Comparison of ENCODE assay signal across 14 cellular contexts in genomic region chr14:87996276-87996592, GRCh38. TPM values are rescaled to one million over a fixed set of nuclear protein-coding genes. Genes with fewer than 3 reads are reported as not detected.
DNase-seq lines count a peak whose midpoint lies in the region; ATAC-seq and TF ChIP-seq lines count a peak whose summit lies in the region.
"Had no signal": no experiment of that assay in that cellular context is flagged by ENCODE, and none has a peak within 500 bp of the region (broad histone marks: within the 10 kb centered on the region; RNA-seq: fewer than 3 reads in every experiment).

No MANE protein-coding gene starts in this region.

- H3K9ac ChIP-seq in adipocyte (ENCODE audit: low read length) (no peak overlapping the region), mammary epithelial cell (ENCODE audit: insufficient read depth, low read length) (no peak overlapping the region)

- H2AFZ ChIP-seq in mammary epithelial cell (ENCODE audit: low read depth, low read length) = no peak overlapping the region

- peaks cover 4% of the 10 kb centered on the region for H3K36me3 Mint-ChIP-seq in T-helper 2 cell treated with Interferon-gamma antibody and Interleukin-4, amounts not matched to agents 5 μg/mL and 100 μg/mL, for 36 hours (ENCODE audit: low read depth)
- no peaks in the 10 kb centered on the region for H3K36me3 Mint-ChIP-seq in stimulated activated memory B cell treated with anti-CD40 and anti-IgM and Interleukin-4, amounts not matched to agents 10 μg/mL and 1 μg/mL and 100 μg/mL, for 72 hours

- intact Hi-C loops in lower lobe of right lung (cut with DNase I) = no loop called here
- intact Hi-C loops in mammary epithelial cell (cut with micrococcal nuclease) = loop anchor here (10.0 kb wide), 1 partner anchor 389 kb away; the partner anchor contains the start of gene SPATA7

- no peaks in the 10 kb centered on the region for H3K27me3 ChIP-seq in adipocyte (replicated peaks; ENCODE audit: control insufficient read depth, insufficient read depth, low read length)
- H3K27me3 ChIP-seq in lower lobe of right lung (ENCODE audit: low read depth) = no peaks in the 10 kb centered on the region
- no peaks in the 10 kb centered on the region for H3K27me3 ChIP-seq in mammary epithelial cell (ENCODE audit: insufficient read depth, low read length)
- H3K27me3 ChIP-seq: transverse colon had no signal

- dilution Hi-C loops in mammary epithelial cell (cut with HindIII; ENCODE audit: low sequenced_read_pairs) = no loop called here

- no peaks in the 10 kb centered on the region for H3K9me3 Mint-ChIP-seq in T-helper 2 cell treated with Interferon-gamma antibody and Interleukin-4, amounts not matched to agents 5 μg/mL and 100 μg/mL, for 36 hours
- no peaks in the 10 kb centered on the region for H3K9me3 Mint-ChIP-seq in stimulated activated memory B cell treated with anti-CD40 and anti-IgM and Interleukin-4, amounts not matched to agents 10 μg/mL and 1 μg/mL and 100 μg/mL, for 72 hours
- H3K9me3 Mint-ChIP-seq: activated T-cell treated with anti-CD3 and anti-CD28 coated beads, Interleukin-2, amount 50 U/mL, for 4 hours had no signal

- no peaks in the 10 kb centered on the region for H3K9me3 ChIP-seq in adipocyte (ENCODE audit: control insufficient read depth, low read length)
- H3K9me3 ChIP-seq in lower lobe of right lung = no peaks in the 10 kb centered on the region
- no peaks in the 10 kb centered on the region for H3K9me3 ChIP-seq in mammary epithelial cell (replicated peaks; ENCODE audit: insufficient read depth, low read length)
- H3K9me3 ChIP-seq: transverse colon had no signal

- peak overlapping the region; percentile 69 for H3K27ac Mint-ChIP-seq in T-helper 2 cell treated with Interferon-gamma antibody and Interleukin-4, amounts not matched to agents 5 μg/mL and 100 μg/mL, for 36 hours
- peak overlapping the region; percentile 98 for H3K27ac Mint-ChIP-seq in stimulated activated memory B cell treated with anti-CD40 and anti-IgM and Interleukin-4, amounts not matched to agents 10 μg/mL and 1 μg/mL and 100 μg/mL, for 72 hours

- H3K4me3 Mint-ChIP-seq in T-helper 2 cell treated with Interferon-gamma antibody and Interleukin-4, amounts not matched to agents 5 μg/mL and 100 μg/mL, for 36 hours = no peak overlapping the region
- no peak overlapping the region for H3K4me3 Mint-ChIP-seq in stimulated activated memory B cell treated with anti-CD40 and anti-IgM and Interleukin-4, amounts not matched to agents 10 μg/mL and 1 μg/mL and 100 μg/mL, for 72 hours
- H3K4me3 Mint-ChIP-seq: activated T-cell treated with anti-CD3 and anti-CD28 coated beads, Interleukin-2, amount 50 U/mL, for 4 hours had no signal

- peaks cover 2% of the 10 kb centered on the region for H3K27me3 Mint-ChIP-seq in T-helper 2 cell treated with Interferon-gamma antibody and Interleukin-4, amounts not matched to agents 5 μg/mL and 100 μg/mL, for 36 hours (ENCODE audit: low read depth)
- H3K27me3 Mint-ChIP-seq in stimulated activated memory B cell treated with anti-CD40 and anti-IgM and Interleukin-4, amounts not matched to agents 10 μg/mL and 1 μg/mL and 100 μg/mL, for 72 hours = no peaks in the 10 kb centered on the region

- H3K36me3 ChIP-seq in adipocyte (ENCODE audit: control insufficient read depth, insufficient read depth, low read length, severe bottlenecking) (no peaks in the 10 kb centered on the region), lower lobe of right lung (no peaks in the 10 kb centered on the region), mammary epithelial cell (ENCODE audit: insufficient read depth, low read length) (no peaks in the 10 kb centered on the region)
- H3K36me3 ChIP-seq: transverse colon had no signal

- no peak overlapping the region for H3K4me2 ChIP-seq in mammary epithelial cell (ENCODE audit: insufficient read depth, low read depth, low read length)

- DNase-seq in T-helper 2 cell treated with Interferon-gamma antibody and Interleukin-4, amounts not matched to agents 5 μg/mL and 100 μg/mL, for 36 hours (ENCODE audit: low spot score) = no peak
- no peak for DNase-seq in T-helper 2 cell
- peak; percentile 22 for DNase-seq in adipocyte (ENCODE audit: low read depth)
- DNase-seq in lower lobe of right lung = no peak
- DNase-seq in LoVo (ENCODE audit: low spot score) = no peak
- no peak for DNase-seq in mammary epithelial cell
- DNase-seq in DMS79 (lab: John Stamatoyannopoulos, UW) = no peak
- DNase-seq: activated CD4-positive, CD25-positive, alpha-beta regulatory T cell; activated T-cell treated with anti-CD3 and anti-CD28 coated beads, Interleukin-2, amount 50 U/mL, for 4 hours; Calu3; NCI-H2029 treated with DMSO at 0.1 percent for 48 hours; transverse colon had no signal

- WGBS in mammary epithelial cell (ENCODE audit: low coverage, missing lambda C conversion rate) = 80% methylated on average over 1 of the region's 1 CpG

- H4K20me1 ChIP-seq in mammary epithelial cell (ENCODE audit: insufficient read depth, low read length) = no peaks in the 10 kb centered on the region

- peaks cover 9% of the 10 kb centered on the region for H3K4me1 ChIP-seq in adipocyte (ENCODE audit: control insufficient read depth, insufficient read depth, low read length)
- H3K4me1 ChIP-seq in lower lobe of right lung = peaks cover 23% of the 10 kb centered on the region
- H3K4me1 ChIP-seq in mammary epithelial cell (ENCODE audit: insufficient read depth, low read length) = peaks cover 4% of the 10 kb centered on the region

- ATAC-seq in lower lobe of right lung = no peak
- no peak for ATAC-seq in stimulated activated memory B cell treated with anti-CD40 and anti-IgM and Interleukin-4, amounts not matched to agents 10 μg/mL and 1 μg/mL and 100 μg/mL, for 72 hours
- ATAC-seq: activated T-cell treated with anti-CD3 and anti-CD28 coated beads, Interleukin-2, amount 50 U/mL, for 4 hours; esophagus mucosa had no signal

- CTCF ChIA-PET in mammary epithelial cell (lab: Charles Lee; ENCODE audit: low non-redundant PET) = no interaction called here

- H3K79me2 ChIP-seq in mammary epithelial cell (ENCODE audit: insufficient read depth, low read length) = no peaks in the 10 kb centered on the region

- in situ Hi-C loops in mammary epithelial cell (cut with MboI; ENCODE audit: low sequenced_read_pairs in 2 of 2) = no loop called here

- no TSS peak for BruUV-seq in mammary epithelial cell (replicated peaks; lab: Mats Ljungman, UMichigan)

- H3K27ac ChIP-seq in lower lobe of right lung (peak overlapping the region; percentile 72), mammary epithelial cell (ENCODE audit: insufficient read depth, low read depth, low read length) (no peak overlapping the region)

- H3K4me3 ChIP-seq in adipocyte (ENCODE audit: low read length) = no peak overlapping the region
- H3K4me3 ChIP-seq in lower lobe of right lung = no peak overlapping the region
- H3K4me3 ChIP-seq in mammary epithelial cell (replicated peaks in 1 of 3; ENCODE audit: insufficient read depth in 1 of 3, low read depth in 2 of 3, low read length in 3 of 3) = no peak overlapping the region
- H3K4me3 ChIP-seq: transverse colon had no signal

- TF ChIP-seq CTCF in lower lobe of right lung (IDR thresholded peaks at IDR 0.05) (no peak), mammary epithelial cell (conservative IDR thresholded peaks at IDR 0.05 in 1 of 2, IDR thresholded peaks at IDR 0.05 in 1 of 2; ENCODE audit: extremely low read depth in 1 of 2, insufficient read depth in 1 of 2, low read depth in 1 of 2, low read length in 2 of 2) (no peak)

- peaks cover 59% of the 10 kb centered on the region for H3K4me1 Mint-ChIP-seq in T-helper 2 cell treated with Interferon-gamma antibody and Interleukin-4, amounts not matched to agents 5 μg/mL and 100 μg/mL, for 36 hours (ENCODE audit: low read depth)
- peaks cover 73% of the 10 kb centered on the region for H3K4me1 Mint-ChIP-seq in stimulated activated memory B cell treated with anti-CD40 and anti-IgM and Interleukin-4, amounts not matched to agents 10 μg/mL and 1 μg/mL and 100 μg/mL, for 72 hours

RNA-seq across cellular contexts. Expression of gene GALC, which starts 3.3 kb away (rescaled TPM):
- total RNA-seq in lower lobe of right lung (59.4 TPM), mammary epithelial cell (10 to 100 TPM in 1 of 2 donors, 1 to 10 TPM in 1; 7.1 to 20.2 TPM)
- polyA plus RNA-seq in mammary epithelial cell = 4.5 TPM
- 28.0 TPM for polyA minus RNA-seq in mammary epithelial cell

RNA-seq across cellular contexts. Expression of gene GPR65, which starts 8.7 kb away (rescaled TPM):
- 13.4 TPM for total RNA-seq in lower lobe of right lung
- not detected for total RNA-seq in mammary epithelial cell
- not detected for polyA plus RNA-seq in mammary epithelial cell
- polyA minus RNA-seq in mammary epithelial cell = not detected

Comparison
In these comparisons a context has a peak if more than half of its experiments do, and no peak if none do; other contexts are left out.
1. RNA of gene GPR65, which starts 8.7 kb away (total RNA-seq): 13.4 TPM in lower lobe of right lung (single experiment); not detected in mammary epithelial cell; every median in the first group is over 10 times any median in the second.